In the genomic region with DNA sequence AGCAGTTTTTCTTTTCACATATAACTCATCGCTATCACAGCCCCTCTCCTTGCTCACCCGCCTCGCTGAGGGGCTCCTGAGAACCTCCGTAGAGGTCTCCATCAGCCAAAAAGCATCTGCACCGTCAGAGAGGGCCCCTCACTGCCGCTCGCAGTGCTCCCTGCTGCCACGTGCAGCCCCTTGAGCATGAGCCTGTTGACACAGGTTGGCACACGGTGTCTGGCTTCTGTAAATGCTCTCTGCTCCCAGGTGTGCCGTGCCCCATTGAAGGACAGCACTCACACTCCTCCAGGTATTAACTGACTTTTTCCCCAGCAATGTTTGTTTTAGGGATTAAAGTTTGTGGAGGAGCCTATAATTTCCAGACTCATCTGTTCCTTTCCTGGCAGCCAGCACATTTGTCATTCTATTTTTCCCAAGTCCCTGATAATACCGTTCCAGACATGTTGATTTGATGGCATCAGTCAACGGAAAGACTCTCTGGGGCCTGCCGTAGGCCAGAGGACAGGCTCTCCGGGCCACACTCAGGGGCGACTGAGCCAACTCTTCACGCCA, we compare ENCODE assay signal across 18 cellular contexts. TPM values are rescaled to one million over a fixed set of nuclear protein-coding genes. Genes with fewer than 3 reads are reported as not detected.
A peak's percentile ranks its signal among the peaks of the same experiment; 100 is the strongest.
DNase-seq lines count a peak whose midpoint lies in the region; ATAC-seq and TF ChIP-seq lines count a peak whose summit lies in the region.
"Had no signal": no experiment of that assay in that cellular context is flagged by ENCODE, and none has a peak within 500 bp of the region (broad histone marks: within the 10 kb centered on the region; RNA-seq: fewer than 3 reads in every experiment).

No MANE protein-coding gene starts in this region.

- intact Hi-C loops in body of pancreas (cut with DNase I) (no loop called here), Right ventricle myocardium inferior (cut with DNase I) (no loop called here)

- peak overlapping the region; percentile 52 for H3K27ac Mint-ChIP-seq in activated CD4-positive, alpha-beta T cell treated with anti-CD3 and anti-CD28 coated beads, Interleukin-2, amount 10 ng/mL, durations not matched to agents 7 days and 5 days
- H3K27ac Mint-ChIP-seq: activated T-cell treated with anti-CD3 and anti-CD28 coated beads, Interleukin-2, amount 50 U/mL, for 24 hours; nephron had no signal

- H3K4me1 Mint-ChIP-seq in activated CD4-positive, alpha-beta T cell treated with anti-CD3 and anti-CD28 coated beads, Interleukin-2, amount 10 ng/mL, durations not matched to agents 7 days and 5 days, result peaks cover 63% of the 10 kb centered on the region

- POLR2A ChIA-PET in activated CD4-positive, alpha-beta T cell treated with anti-CD3 and anti-CD28 coated beads, Interleukin-2, amount 10 ng/mL, durations not matched to agents 7 days and 5 days (lab: Charles Lee), result no interaction called here

- CTCF ChIA-PET in activated CD4-positive, alpha-beta T cell treated with anti-CD3 and anti-CD28 coated beads, Interleukin-2, amount 10 ng/mL, durations not matched to agents 7 days and 5 days (lab: Charles Lee), result interaction anchor here (1.3 to 2.7 kb wide), 2 partner anchors 8 to 28 kb away, joined by 6 to 9 read pairs; no protein-coding TSS in a partner anchor

- no peak for TF ChIP-seq EP300 in upper lobe of left lung (IDR thresholded peaks at IDR 0.05)

- H3K36me3 ChIP-seq in body of pancreas (replicated peaks in 1 of 2; ENCODE audit: insufficient read depth in 1 of 2, low read depth in 2 of 2) (no peaks in the 10 kb centered on the region), upper lobe of left lung (no peaks in the 10 kb centered on the region)
- H3K36me3 ChIP-seq: esophagus squamous epithelium had no signal

- H3K4me3 Mint-ChIP-seq in activated CD4-positive, alpha-beta T cell treated with anti-CD3 and anti-CD28 coated beads, Interleukin-2, amount 10 ng/mL, durations not matched to agents 7 days and 5 days, result no peak overlapping the region
- H3K4me3 Mint-ChIP-seq: activated T-cell treated with anti-CD3 and anti-CD28 coated beads, Interleukin-2, amount 50 U/mL, for 24 hours; nephron had no signal

- no peaks in the 10 kb centered on the region for H3K27me3 Mint-ChIP-seq in activated CD4-positive, alpha-beta T cell treated with anti-CD3 and anti-CD28 coated beads, Interleukin-2, amount 10 ng/mL, durations not matched to agents 7 days and 5 days
- H3K27me3 Mint-ChIP-seq: activated T-cell treated with anti-CD3 and anti-CD28 coated beads, Interleukin-2, amount 50 U/mL, for 24 hours had no signal

- no peak for DNase-seq in activated CD4-positive, alpha-beta T cell treated with anti-CD3 and anti-CD28 coated beads, Interleukin-2, amount 10 ng/mL, durations not matched to agents 7 days and 5 days
- no peak for DNase-seq in activated CD4-positive, alpha-beta T cell treated with anti-CD3 and anti-CD28 coated beads for 1 hour
- DNase-seq in NCI-H510A (lab: John Stamatoyannopoulos, UW), result peak; percentile 76
- peak in 2 of 4 donors; percentile 24 to 37 for DNase-seq in body of pancreas
- DNase-seq in upper lobe of left lung, result peak in 1 of 2 donors; percentile 83
- DNase-seq in Right ventricle myocardium inferior (ENCODE audit: missing footprints), result no peak
- no peak for DNase-seq in midbrain (lab: John Stamatoyannopoulos, UW)
- DNase-seq: activated CD4-positive, alpha-beta T cell treated with anti-CD3 and anti-CD28 coated beads, Interleukin-2, amount 50 U/mL, for 1 hour; activated T-cell treated with anti-CD3 and anti-CD28 coated beads, Interleukin-2, amount 50 U/mL, for 24 hours; COR-L47; esophagus squamous epithelium; GDM1; GOT3; Karpas-422; mammary epithelial cell; T1000 had no signal

- H3K27me3 ChIP-seq in body of pancreas (no peaks in the 10 kb centered on the region), upper lobe of left lung (no peaks in the 10 kb centered on the region)
- H3K27me3 ChIP-seq: esophagus squamous epithelium had no signal

- H3K9me3 Mint-ChIP-seq in activated CD4-positive, alpha-beta T cell treated with anti-CD3 and anti-CD28 coated beads, Interleukin-2, amount 10 ng/mL, durations not matched to agents 7 days and 5 days, result no peaks in the 10 kb centered on the region
- H3K9me3 Mint-ChIP-seq: activated T-cell treated with anti-CD3 and anti-CD28 coated beads, Interleukin-2, amount 50 U/mL, for 24 hours; nephron had no signal

- H3K27ac ChIP-seq in body of pancreas (peak overlapping the region in 3 of 4 donors; percentile 24 to 35 (median 24)), upper lobe of left lung (peak overlapping the region; percentile 12 to 19 (median 13))
- H3K27ac ChIP-seq: esophagus squamous epithelium had no signal

- ATAC-seq in body of pancreas, result no peak
- no peak for ATAC-seq in upper lobe of left lung (ENCODE audit: low FRiP score in 2 of 2)
- no peak for ATAC-seq in Right ventricle myocardium inferior
- ATAC-seq in GM21526 (IDR thresholded peaks at IDR 0.05; ENCODE audit: low FRiP score, unreplicated experiment), result no peak

- 31 to 33% methylated on average over 14 to 15 of the region's 16 CpGs for WGBS in body of pancreas, 2 donors
- WGBS in upper lobe of left lung, 2 donors, result 55 to 59% methylated on average over 16 of the region's 16 CpGs

- TF ChIP-seq CTCF in body of pancreas (IDR thresholded peaks at IDR 0.05), result no peak
- TF ChIP-seq CTCF in upper lobe of left lung (IDR thresholded peaks at IDR 0.05), result no peak

- H3K9me3 ChIP-seq in body of pancreas (no peaks in the 10 kb centered on the region), upper lobe of left lung (no peaks in the 10 kb centered on the region)
- H3K9me3 ChIP-seq: esophagus squamous epithelium had no signal

- TF ChIP-seq POLR2A in body of pancreas (IDR thresholded peaks at IDR 0.05) (no peak), upper lobe of left lung (IDR thresholded peaks at IDR 0.05) (no peak)

- H3K4me1 ChIP-seq in body of pancreas, result peaks cover 61% of the 10 kb centered on the region
- H3K4me1 ChIP-seq in upper lobe of left lung, result peaks cover 28 to 67% (median 53%) of the 10 kb centered on the region in 4 donors

- H3K36me3 Mint-ChIP-seq in activated CD4-positive, alpha-beta T cell treated with anti-CD3 and anti-CD28 coated beads, Interleukin-2, amount 10 ng/mL, durations not matched to agents 7 days and 5 days (ENCODE audit: low read depth), result no peaks in the 10 kb centered on the region

- H3K4me3 ChIP-seq in body of pancreas (no peak overlapping the region), upper lobe of left lung (no peak overlapping the region)
- H3K4me3 ChIP-seq: esophagus squamous epithelium had no signal

RNA-seq across cellular contexts. Expression of a gene that starts 2.1 kb away (rescaled TPM):
- total RNA-seq in activated CD4-positive, alpha-beta T cell treated with anti-CD3 and anti-CD28 coated beads, Interleukin-2, amount 10 ng/mL, durations not matched to agents 7 days and 5 days, result 100 to 1,000 TPM; 148 to 153 TPM
- total RNA-seq in body of pancreas (100 to 1,000 TPM in 1 of 2 donors, 10 to 100 TPM in 1; 88.0 to 112 TPM), upper lobe of left lung (100 to 1,000 TPM in 4 of 6 donors, 10 to 100 TPM in 2; 59.0 to 150 (median 108) TPM), Right ventricle myocardium inferior (51.2 TPM)

RNA-seq across cellular contexts. Expression of a gene that starts 18.1 kb away (rescaled TPM):
- 10 to 100 TPM in 1 of 2 experiments, 1 to 10 TPM in 1; 8.6 to 10.7 TPM for total RNA-seq in activated CD4-positive, alpha-beta T cell treated with anti-CD3 and anti-CD28 coated beads, Interleukin-2, amount 10 ng/mL, durations not matched to agents 7 days and 5 days
- total RNA-seq in body of pancreas, result 10 to 100 TPM; 16.9 to 24.4 TPM
- total RNA-seq in upper lobe of left lung, result 100 to 1,000 TPM in 2 of 6 donors, 10 to 100 TPM in 4; 33.4 to 144 (median 68.3) TPM
- 19.3 TPM for total RNA-seq in Right ventricle myocardium inferior

RNA-seq across cellular contexts. Expression of a gene that starts 36.9 kb away (rescaled TPM):
- 10 to 100 TPM; 77.4 to 97.4 TPM for total RNA-seq in activated CD4-positive, alpha-beta T cell treated with anti-CD3 and anti-CD28 coated beads, Interleukin-2, amount 10 ng/mL, durations not matched to agents 7 days and 5 days
- total RNA-seq in body of pancreas, result 100 to 1,000 TPM in 1 of 2 donors, 10 to 100 TPM in 1; 78.9 to 138 TPM
- 100 to 1,000 TPM in 2 of 6 donors, 10 to 100 TPM in 4; 36.8 to 219 (median 90.1) TPM for total RNA-seq in upper lobe of left lung
- 133 TPM for total RNA-seq in Right ventricle myocardium inferior
